Comparison of ENCODE assay signal across 27 cellular contexts in the genomic region with DNA sequence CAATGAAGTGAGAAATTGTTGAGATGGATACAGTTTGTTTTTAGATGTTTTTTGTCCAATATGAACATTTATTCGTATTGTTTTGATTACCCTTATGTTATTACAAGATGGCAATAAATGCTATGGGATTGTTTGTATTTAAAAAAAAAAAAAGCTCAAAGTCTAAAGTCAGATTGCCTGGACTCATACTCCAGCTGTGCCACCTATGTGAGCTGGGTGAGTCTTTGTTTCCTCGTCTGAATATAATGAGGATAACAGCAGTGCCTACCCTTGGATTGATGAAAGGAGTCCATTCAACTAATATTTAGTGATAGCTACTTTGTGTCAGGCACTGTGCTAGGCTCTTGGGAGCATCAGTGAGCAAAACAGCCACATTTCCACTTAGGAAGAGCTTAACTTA. TPM values are rescaled to one million over a fixed set of nuclear protein-coding genes. Genes with fewer than 3 reads are reported as not detected.
"Had no signal": no experiment of that assay in that cellular context is flagged by ENCODE, and none has a peak within 500 bp of the region (broad histone marks: within the 10 kb centered on the region; RNA-seq: fewer than 3 reads in every experiment).

No MANE protein-coding gene starts in this region.

- H3K36me3 Mint-ChIP-seq: natural killer cell treated with Interleukin-12 subunit alpha and Interleukin-12 subunit beta and Interleukin-15 and Interleukin-18, amount 100 ng/mL, for 72 hours; stimulated activated effector memory CD8-positive, alpha-beta T cell treated with anti-CD3 and anti-CD28 coated beads, Interleukin-12 subunit alpha, Interleukin-12 subunit beta, amount 100 ng/mL, for 72 hours had no signal

- H3K9me3 ChIP-seq: heart right ventricle, lower lobe of right lung, ovary, right atrium auricular region, spleen, suprapubic skin, thoracic aorta, tibial artery, upper lobe of left lung, vagina had no signal

- H3K27ac ChIP-seq: heart right ventricle, hepatocyte, lower lobe of right lung, ovary, right atrium auricular region, skin epidermis, spleen, suprapubic skin, thoracic aorta, tibial artery, upper lobe of left lung, vagina had no signal

- H3K4me1 ChIP-seq: heart right ventricle, lower lobe of right lung, right atrium auricular region, spleen, suprapubic skin, tibial artery, upper lobe of left lung, vagina had no signal

- H3K27me3 Mint-ChIP-seq: natural killer cell treated with Interleukin-12 subunit alpha and Interleukin-12 subunit beta and Interleukin-15 and Interleukin-18, amount 100 ng/mL, for 72 hours; stimulated activated naive CD8-positive, alpha-beta T cell treated with anti-CD3 and anti-CD28 coated beads, Interleukin-15, Interleukin-2, amounts not matched to agents 100 ng/mL and 50 ng/mL, for 24 hours had no signal

- H3K4me3 ChIP-seq: heart right ventricle, hepatocyte, lower lobe of right lung, ovary, right atrium auricular region, skin epidermis, spleen, suprapubic skin, thoracic aorta, tibial artery, upper lobe of left lung, vagina had no signal

- H3K27ac Mint-ChIP-seq: naive thymus-derived CD4-positive, alpha-beta T cell; progenitor cell of endocrine pancreas; stimulated activated effector memory CD8-positive, alpha-beta T cell treated with anti-CD3 and anti-CD28 coated beads, Interleukin-12 subunit alpha, Interleukin-12 subunit beta, amount 100 ng/mL, for 72 hours; stimulated activated naive CD8-positive, alpha-beta T cell treated with anti-CD3 and anti-CD28 coated beads, Interleukin-15, Interleukin-2, amounts not matched to agents 100 ng/mL and 50 ng/mL, for 24 hours had no signal

- DNase-seq: heart right ventricle; islet precursor cell; left ventricle myocardium superior; lower lobe of right lung; mammary epithelial cell; mesenchymal stem cell; naive thymus-derived CD4-positive, alpha-beta T cell; ovary; spleen; stimulated activated CD4-positive, alpha-beta T cell treated with anti-CD3 and anti-CD28 coated beads, Interleukin-4, amount 100 ng/mL, for 24 hours; stimulated activated naive CD4-positive, alpha-beta T cell; tibial artery; upper lobe of left lung had no signal

- H3K36me3 ChIP-seq: heart right ventricle, lower lobe of right lung, ovary, right atrium auricular region, spleen, suprapubic skin, thoracic aorta, tibial artery, upper lobe of left lung, vagina had no signal

- H3K79me2 ChIP-seq: hepatocyte had no signal

- H2AFZ ChIP-seq: hepatocyte had no signal

- H3K4me1 Mint-ChIP-seq: stimulated activated effector memory CD8-positive, alpha-beta T cell treated with anti-CD3 and anti-CD28 coated beads, Interleukin-12 subunit alpha, Interleukin-12 subunit beta, amount 100 ng/mL, for 72 hours had no signal

- H3K4me2 ChIP-seq: hepatocyte had no signal

- H3K4me3 Mint-ChIP-seq: naive thymus-derived CD4-positive, alpha-beta T cell; natural killer cell treated with Interleukin-12 subunit alpha and Interleukin-12 subunit beta and Interleukin-15 and Interleukin-18, amount 100 ng/mL, for 72 hours; stimulated activated effector memory CD8-positive, alpha-beta T cell treated with anti-CD3 and anti-CD28 coated beads, Interleukin-12 subunit alpha, Interleukin-12 subunit beta, amount 100 ng/mL, for 72 hours; stimulated activated naive CD8-positive, alpha-beta T cell treated with anti-CD3 and anti-CD28 coated beads, Interleukin-15, Interleukin-2, amounts not matched to agents 100 ng/mL and 50 ng/mL, for 24 hours had no signal

- H3K27me3 ChIP-seq: heart right ventricle, hepatocyte, ovary, right atrium auricular region, spleen, suprapubic skin, tibial artery, upper lobe of left lung, vagina had no signal

- H3K9me3 Mint-ChIP-seq: natural killer cell treated with Interleukin-12 subunit alpha and Interleukin-12 subunit beta and Interleukin-15 and Interleukin-18, amount 100 ng/mL, for 72 hours; stimulated activated effector memory CD8-positive, alpha-beta T cell treated with anti-CD3 and anti-CD28 coated beads, Interleukin-12 subunit alpha, Interleukin-12 subunit beta, amount 100 ng/mL, for 72 hours; stimulated activated naive CD8-positive, alpha-beta T cell treated with anti-CD3 and anti-CD28 coated beads, Interleukin-15, Interleukin-2, amounts not matched to agents 100 ng/mL and 50 ng/mL, for 24 hours had no signal

- ATAC-seq: heart right ventricle; left lobe of liver; left ventricle myocardium superior; lower lobe of right lung; naive thymus-derived CD4-positive, alpha-beta T cell; natural killer cell treated with Interleukin-12 subunit alpha and Interleukin-12 subunit beta and Interleukin-15 and Interleukin-18, amount 100 ng/mL, for 72 hours; sciatic nerve; stimulated activated effector memory CD8-positive, alpha-beta T cell treated with anti-CD3 and anti-CD28 coated beads, Interleukin-12 subunit alpha, Interleukin-12 subunit beta, amount 100 ng/mL, for 72 hours had no signal

RNA-seq across cellular contexts. Expression of a gene that starts 14.6 kb away (rescaled TPM):
- polyA plus RNA-seq: naive thymus-derived CD4-positive, alpha-beta T cell had no signal

RNA-seq across cellular contexts. Expression of a gene that starts 43.4 kb away (rescaled TPM):
- total RNA-seq: kidney epithelial cell; left lobe of liver; naive thymus-derived CD4-positive, alpha-beta T cell; natural killer cell treated with Interleukin-12 subunit alpha and Interleukin-12 subunit beta and Interleukin-15 and Interleukin-18, amount 100 ng/mL, for 72 hours; renal cortical epithelial cell had no signal
- polyA plus RNA-seq: naive thymus-derived CD4-positive, alpha-beta T cell had no signal
